In the genomic region with DNA sequence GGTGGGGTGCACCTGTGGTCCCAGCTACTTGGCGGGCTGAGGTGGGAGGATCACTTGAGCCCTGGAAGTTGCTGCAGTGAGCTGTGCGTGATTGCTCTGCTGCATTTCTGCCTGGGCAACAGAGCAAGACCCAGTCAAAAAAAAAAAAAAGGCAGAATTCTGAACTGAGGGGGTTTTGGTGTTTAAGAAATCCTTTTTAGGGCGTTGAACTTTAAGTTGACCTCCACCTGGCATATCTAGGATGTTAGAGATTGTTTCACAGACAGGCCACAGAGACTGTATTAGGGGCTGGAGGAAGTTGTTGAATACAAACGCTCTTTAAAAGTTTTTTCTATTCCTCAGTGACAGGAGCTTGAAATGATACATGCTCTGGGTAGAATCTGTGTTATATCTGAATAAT, we compare ENCODE assay signal across 24 cellular contexts.
DNase-seq lines count a peak whose midpoint lies in the region; ATAC-seq and TF ChIP-seq lines count a peak whose summit lies in the region.
"Had no signal": no experiment of that assay in that cellular context is flagged by ENCODE, and none has a peak within 500 bp of the region (broad histone marks: within the 10 kb centered on the region; RNA-seq: fewer than 3 reads in every experiment).

No MANE protein-coding gene starts in this region.

- no peak overlapping the region for H4K12ac ChIP-seq in trophoblast cell (ENCODE audit: low read depth, low read length)

- H3K27me3 ChIP-seq in BLaER1: no peaks in the 10 kb centered on the region
- no peaks in the 10 kb centered on the region for H3K27me3 ChIP-seq in trophoblast cell (ENCODE audit: insufficient read depth, low read length)
- H3K27me3 ChIP-seq in GM23248 (replicated peaks; ENCODE audit: insufficient read depth): no peaks in the 10 kb centered on the region

- peak overlapping the region; percentile 66 for H3K4ac ChIP-seq in trophoblast cell (ENCODE audit: low read depth, low read length)

- POLR2A ChIA-PET in activated B cell treated with CpG ODN at 0.5 μM for 24 hours (lab: Charles Lee): interaction anchor here (0.7 kb wide), 1 partner anchor 972 kb away, joined by 3 read pairs; no protein-coding TSS in a partner anchor

- no peaks in the 10 kb centered on the region for H3K9me2 ChIP-seq in GM23248 (ENCODE audit: insufficient read depth)

- CTCF ChIA-PET in activated B cell treated with CpG ODN at 0.5 μM for 24 hours (lab: Charles Lee): no interaction called here

- peaks cover 12% of the 10 kb centered on the region; the same call in 1 of the 2 replicates for H3F3A ChIP-seq in GM23248 (ENCODE audit: insufficient read depth)

- H2BK12ac ChIP-seq in trophoblast cell (ENCODE audit: low read length): peak overlapping the region; percentile 75

- H4K91ac ChIP-seq in trophoblast cell (ENCODE audit: low read depth, low read length): peak overlapping the region; percentile 80

- H4K8ac ChIP-seq in trophoblast cell (ENCODE audit: low read depth, low read length): no peak overlapping the region

- no peaks in the 10 kb centered on the region for H3K9me3 Mint-ChIP-seq in activated B cell treated with CpG ODN at 0.5 μM for 24 hours
- H3K9me3 Mint-ChIP-seq: CD8-positive, alpha-beta memory T cell had no signal

- H3K27ac ChIP-seq in BLaER1: 0 out of 2 replicates have a peak overlapping the region, but pooled peaks have one; percentile 15
- peak overlapping the region; percentile 14 for H3K27ac ChIP-seq in trophoblast cell (ENCODE audit: low read depth, low read length)
- H3K27ac ChIP-seq in GM23248: no peak overlapping the region
- H3K27ac ChIP-seq: C4-2B had no signal

- peak; percentile 63 for ATAC-seq in HG03064 (IDR thresholded peaks at IDR 0.05; ENCODE audit: low read depth, unreplicated experiment)
- ATAC-seq in activated B cell treated with CpG ODN at 0.5 μM for 24 hours (ENCODE audit: low read depth): peak; percentile 42
- ATAC-seq in GM18519 (IDR thresholded peaks at IDR 0.05; ENCODE audit: low FRiP score, unreplicated experiment): no peak
- ATAC-seq: Panc1 had no signal

- H3K27me3 Mint-ChIP-seq in activated B cell treated with CpG ODN at 0.5 μM for 24 hours: no peaks in the 10 kb centered on the region
- H3K27me3 Mint-ChIP-seq: CD8-positive, alpha-beta memory T cell had no signal

- intact Hi-C loops in activated B cell treated with CpG ODN at 0.5 μM for 24 hours (cut with micrococcal nuclease): no loop called here

- in situ Hi-C loops in GM23248 (cut with MboI) (no loop called here), GM13977 (cut with MboI; ENCODE audit: low pct_unique_long_range_greater_than_20kb, low sequenced_read_pairs, unreplicated experiment) (no loop called here)

- peaks cover 61% of the 10 kb centered on the region for H3K36me3 Mint-ChIP-seq in activated B cell treated with CpG ODN at 0.5 μM for 24 hours (ENCODE audit: low read depth)

- H3K4me1 Mint-ChIP-seq in activated B cell treated with CpG ODN at 0.5 μM for 24 hours: peaks cover 11% of the 10 kb centered on the region
- H3K4me1 Mint-ChIP-seq: CD8-positive, alpha-beta memory T cell had no signal

- H3K4me2 ChIP-seq in BLaER1: peak overlapping the region; percentile 68
- H3K4me2 ChIP-seq in trophoblast cell (ENCODE audit: low read length): no peak overlapping the region
- H3K4me2 ChIP-seq in GM23248 (ENCODE audit: unreplicated experiment): no peak overlapping the region

- H3K4me3 Mint-ChIP-seq in activated B cell treated with CpG ODN at 0.5 μM for 24 hours: no peak overlapping the region
- H3K4me3 Mint-ChIP-seq: CD8-positive, alpha-beta memory T cell had no signal

- H3K79me2 ChIP-seq in trophoblast cell (ENCODE audit: control insufficient read depth, insufficient read depth, low read length, poor library complexity) (no peaks in the 10 kb centered on the region), GM23248 (ENCODE audit: insufficient read depth) (peaks cover 27% of the 10 kb centered on the region)

- H2AK5ac ChIP-seq in trophoblast cell (ENCODE audit: low read length): peak overlapping the region; percentile 71

- H3K4me1 ChIP-seq in BLaER1 (peaks cover 53% of the 10 kb centered on the region), trophoblast cell (ENCODE audit: control insufficient read depth in 1 of 2, insufficient read depth in 2 of 2, low read length in 2 of 2) (peaks cover 7 to 9% of the 10 kb centered on the region in 2 experiments), GM23248 (ENCODE audit: insufficient read depth) (peaks cover 11% of the 10 kb centered on the region)

- H3K36me3 ChIP-seq in BLaER1: peaks cover 40% of the 10 kb centered on the region
- peaks cover 8 to 9% of the 10 kb centered on the region in 2 experiments for H3K36me3 ChIP-seq in trophoblast cell (ENCODE audit: control insufficient read depth in 1 of 2, insufficient read depth in 2 of 2, low read length in 2 of 2)
- H3K36me3 ChIP-seq in GM23248 (ENCODE audit: low read depth): peaks cover 37% of the 10 kb centered on the region; the same call in 1 of the 2 replicates

- peak overlapping the region; percentile 74 for H3K14ac ChIP-seq in trophoblast cell (ENCODE audit: low read length)

- H3K9ac ChIP-seq in BLaER1: 0 out of 2 replicates have a peak overlapping the region, but pooled peaks have one; percentile 11
- H3K9ac ChIP-seq in trophoblast cell (ENCODE audit: low read length): no peak overlapping the region
- no peak overlapping the region for H3K9ac ChIP-seq in GM23248

- peak overlapping the region; percentile 76 for H2BK5ac ChIP-seq in trophoblast cell (ENCODE audit: low read depth, low read length, poor library complexity)

- DNase-seq in activated B cell treated with CpG ODN at 0.5 μM for 24 hours (no peak), trophoblast cell (no peak), GM23248 (no peak), GM13977 (ENCODE audit: low spot score) (no peak)
- DNase-seq: CD8-positive, alpha-beta memory T cell; DMS 273 treated with DMSO at 0.1 percent for 48 hours; DMS79; GF-D8; H7; Kasumi-1; NCI-H1436; NCI-H187; NCI-H2081 treated with DMSO at 0.1 percent for 48 hours; NCI-H2171; NCI-H226; NCI-H510A; NCI-H69; SHP77 treated with DMSO at 0.1 percent for 48 hours; SW 1271 had no signal

- no peak overlapping the region for H3K27ac Mint-ChIP-seq in activated B cell treated with CpG ODN at 0.5 μM for 24 hours
- H3K27ac Mint-ChIP-seq: CD8-positive, alpha-beta memory T cell had no signal

- no peak overlapping the region for H3K4me3 ChIP-seq in BLaER1
- H3K4me3 ChIP-seq in trophoblast cell (ENCODE audit: low read depth, low read length): no peak overlapping the region
- H3K4me3 ChIP-seq in GM23248: no peak overlapping the region

- H2AFZ ChIP-seq in trophoblast cell (ENCODE audit: insufficient read depth, low read length, poor library complexity): no peak overlapping the region
- H2AFZ ChIP-seq in GM23248: no peak overlapping the region

- no CpG with 5 or more reads among the region's 4 CpGs for WGBS in trophoblast cell (ENCODE audit: extremely low coverage, insufficient coverage, insufficient read length)
- 93 to 100% methylated on average over 4 of the region's 4 CpGs for WGBS in GM23248 (ENCODE audit: low coverage in 1 of 2, low lambda C conversion rate in 2 of 2, missing lambda C conversion rate in 2 of 2), 2 experiments

- no peak overlapping the region for H2BK120ac ChIP-seq in trophoblast cell (ENCODE audit: insufficient read depth, low read length, poor library complexity)

- no peaks in the 10 kb centered on the region for H4K20me1 ChIP-seq in BLaER1
- no peaks in the 10 kb centered on the region for H4K20me1 ChIP-seq in GM23248 (ENCODE audit: insufficient read depth)

- H3K79me1 ChIP-seq in trophoblast cell (ENCODE audit: low read length): peaks cover 5% of the 10 kb centered on the region

- peak overlapping the region; percentile 73 for H3K18ac ChIP-seq in trophoblast cell (ENCODE audit: low read length)

- TF ChIP-seq CTCF in activated B cell treated with CpG ODN at 0.5 μM for 24 hours (IDR thresholded peaks at IDR 0.05) (no peak), GM13977 (IDR thresholded peaks at IDR 0.05; ENCODE audit: extremely low read depth, insufficient read depth, missing control alignments) (no peak)

- H3K23ac ChIP-seq in trophoblast cell (ENCODE audit: low read length): no peak overlapping the region

- H3K9me3 ChIP-seq in BLaER1 (no peaks in the 10 kb centered on the region), trophoblast cell (ENCODE audit: insufficient read depth, low read depth, low read length) (no peaks in the 10 kb centered on the region), GM23248 (ENCODE audit: low read depth) (no peaks in the 10 kb centered on the region)
